In the genomic region with DNA sequence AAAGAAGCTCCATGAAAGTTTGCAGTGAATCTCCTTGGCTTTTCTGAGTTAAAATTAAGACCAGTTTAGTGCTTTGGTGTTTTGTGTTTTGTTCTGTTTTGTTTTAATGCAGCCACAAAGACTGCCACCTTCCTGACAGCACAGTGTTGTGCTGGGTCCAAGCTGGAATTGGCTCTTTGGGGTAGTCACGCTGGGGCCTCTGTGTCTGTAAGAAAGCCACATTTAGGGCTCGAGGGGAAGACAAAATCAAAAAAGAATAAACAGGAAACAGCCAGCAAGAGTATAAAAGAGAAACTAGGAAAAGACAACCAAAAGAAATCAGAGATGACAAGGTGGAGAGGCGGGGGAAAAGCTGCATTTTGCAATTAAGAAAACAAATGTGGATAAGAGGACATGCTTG, we compare ENCODE assay signal across 1 cellular context.
TF ChIP-seq lines count a peak whose summit lies in the region.

No MANE protein-coding gene starts in this region.

TF ChIP-seq in HepG2, 621 proteins besides CTCF, POLR2A, EP300 and RAD21:
- no peak for TF ChIP-seq SSRP1 (CRISPR knock-in tag; IDR thresholded peaks at IDR 0.05)
- TF ChIP-seq, protein P1, sequence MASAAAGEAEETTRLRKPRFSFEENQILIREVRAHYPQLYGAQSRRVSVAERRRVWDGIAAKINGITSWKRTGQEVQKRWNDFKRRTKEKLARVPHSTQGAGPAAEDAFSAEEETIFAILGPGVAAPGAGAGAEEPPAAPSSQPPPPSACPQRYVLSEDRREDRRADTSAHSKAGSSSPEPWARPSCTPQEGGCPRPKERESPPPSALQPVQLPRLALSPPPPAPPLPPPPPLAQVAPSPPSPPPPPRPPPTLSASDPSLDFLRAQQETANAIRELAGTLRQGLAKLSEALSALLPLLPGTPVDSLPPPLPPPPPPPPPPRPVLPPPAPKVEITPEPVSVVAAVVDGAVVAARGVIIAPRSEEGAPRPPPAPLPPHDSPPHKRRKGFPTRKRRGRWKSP (CRISPR knock-in tag; IDR thresholded peaks at IDR 0.05) = no peak
- TF ChIP-seq, protein P2, sequence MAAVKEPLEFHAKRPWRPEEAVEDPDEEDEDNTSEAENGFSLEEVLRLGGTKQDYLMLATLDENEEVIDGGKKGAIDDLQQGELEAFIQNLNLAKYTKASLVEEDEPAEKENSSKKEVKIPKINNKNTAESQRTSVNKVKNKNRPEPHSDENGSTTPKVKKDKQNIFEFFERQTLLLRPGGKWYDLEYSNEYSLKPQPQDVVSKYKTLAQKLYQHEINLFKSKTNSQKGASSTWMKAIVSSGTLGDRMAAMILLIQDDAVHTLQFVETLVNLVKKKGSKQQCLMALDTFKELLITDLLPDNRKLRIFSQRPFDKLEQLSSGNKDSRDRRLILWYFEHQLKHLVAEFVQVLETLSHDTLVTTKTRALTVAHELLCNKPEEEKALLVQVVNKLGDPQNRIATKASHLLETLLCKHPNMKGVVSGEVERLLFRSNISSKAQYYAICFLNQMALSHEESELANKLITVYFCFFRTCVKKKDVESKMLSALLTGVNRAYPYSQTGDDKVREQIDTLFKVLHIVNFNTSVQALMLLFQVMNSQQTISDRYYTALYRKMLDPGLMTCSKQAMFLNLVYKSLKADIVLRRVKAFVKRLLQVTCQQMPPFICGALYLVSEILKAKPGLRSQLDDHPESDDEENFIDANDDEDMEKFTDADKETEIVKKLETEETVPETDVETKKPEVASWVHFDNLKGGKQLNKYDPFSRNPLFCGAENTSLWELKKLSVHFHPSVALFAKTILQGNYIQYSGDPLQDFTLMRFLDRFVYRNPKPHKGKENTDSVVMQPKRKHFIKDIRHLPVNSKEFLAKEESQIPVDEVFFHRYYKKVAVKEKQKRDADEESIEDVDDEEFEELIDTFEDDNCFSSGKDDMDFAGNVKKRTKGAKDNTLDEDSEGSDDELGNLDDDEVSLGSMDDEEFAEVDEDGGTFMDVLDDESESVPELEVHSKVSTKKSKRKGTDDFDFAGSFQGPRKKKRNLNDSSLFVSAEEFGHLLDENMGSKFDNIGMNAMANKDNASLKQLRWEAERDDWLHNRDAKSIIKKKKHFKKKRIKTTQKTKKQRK (IDR thresholded peaks at IDR 0.05; ENCODE audit: low read length) = no peak
- TF ChIP-seq, protein P3, sequence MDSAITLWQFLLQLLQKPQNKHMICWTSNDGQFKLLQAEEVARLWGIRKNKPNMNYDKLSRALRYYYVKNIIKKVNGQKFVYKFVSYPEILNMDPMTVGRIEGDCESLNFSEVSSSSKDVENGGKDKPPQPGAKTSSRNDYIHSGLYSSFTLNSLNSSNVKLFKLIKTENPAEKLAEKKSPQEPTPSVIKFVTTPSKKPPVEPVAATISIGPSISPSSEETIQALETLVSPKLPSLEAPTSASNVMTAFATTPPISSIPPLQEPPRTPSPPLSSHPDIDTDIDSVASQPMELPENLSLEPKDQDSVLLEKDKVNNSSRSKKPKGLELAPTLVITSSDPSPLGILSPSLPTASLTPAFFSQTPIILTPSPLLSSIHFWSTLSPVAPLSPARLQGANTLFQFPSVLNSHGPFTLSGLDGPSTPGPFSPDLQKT (CRISPR knock-in tag; IDR thresholded peaks at IDR 0.05; ENCODE audit: borderline replicate concordance) = no peak
- no peak for TF ChIP-seq POLR2G (IDR thresholded peaks at IDR 0.05; ENCODE audit: low read depth, low read length)
- TF ChIP-seq, protein P4, sequence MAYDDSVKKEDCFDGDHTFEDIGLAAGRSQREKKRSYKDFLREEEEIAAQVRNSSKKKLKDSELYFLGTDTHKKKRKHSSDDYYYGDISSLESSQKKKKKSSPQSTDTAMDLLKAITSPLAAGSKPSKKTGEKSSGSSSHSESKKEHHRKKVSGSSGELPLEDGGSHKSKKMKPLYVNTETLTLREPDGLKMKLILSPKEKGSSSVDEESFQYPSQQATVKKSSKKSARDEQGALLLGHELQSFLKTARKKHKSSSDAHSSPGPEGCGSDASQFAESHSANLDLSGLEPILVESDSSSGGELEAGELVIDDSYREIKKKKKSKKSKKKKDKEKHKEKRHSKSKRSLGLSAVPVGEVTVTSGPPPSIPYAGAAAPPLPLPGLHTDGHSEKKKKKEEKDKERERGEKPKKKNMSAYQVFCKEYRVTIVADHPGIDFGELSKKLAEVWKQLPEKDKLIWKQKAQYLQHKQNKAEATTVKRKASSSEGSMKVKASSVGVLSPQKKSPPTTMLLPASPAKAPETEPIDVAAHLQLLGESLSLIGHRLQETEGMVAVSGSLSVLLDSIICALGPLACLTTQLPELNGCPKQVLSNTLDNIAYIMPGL (CRISPR knock-in tag; IDR thresholded peaks at IDR 0.05; ENCODE audit: borderline replicate concordance in 1 of 2, low read depth in 1 of 2) = no peak
- no peak for TF ChIP-seq TCF7L2 (IDR thresholded peaks at IDR 0.05; ENCODE audit: low read depth, low read length)
- TF ChIP-seq, protein P5, sequence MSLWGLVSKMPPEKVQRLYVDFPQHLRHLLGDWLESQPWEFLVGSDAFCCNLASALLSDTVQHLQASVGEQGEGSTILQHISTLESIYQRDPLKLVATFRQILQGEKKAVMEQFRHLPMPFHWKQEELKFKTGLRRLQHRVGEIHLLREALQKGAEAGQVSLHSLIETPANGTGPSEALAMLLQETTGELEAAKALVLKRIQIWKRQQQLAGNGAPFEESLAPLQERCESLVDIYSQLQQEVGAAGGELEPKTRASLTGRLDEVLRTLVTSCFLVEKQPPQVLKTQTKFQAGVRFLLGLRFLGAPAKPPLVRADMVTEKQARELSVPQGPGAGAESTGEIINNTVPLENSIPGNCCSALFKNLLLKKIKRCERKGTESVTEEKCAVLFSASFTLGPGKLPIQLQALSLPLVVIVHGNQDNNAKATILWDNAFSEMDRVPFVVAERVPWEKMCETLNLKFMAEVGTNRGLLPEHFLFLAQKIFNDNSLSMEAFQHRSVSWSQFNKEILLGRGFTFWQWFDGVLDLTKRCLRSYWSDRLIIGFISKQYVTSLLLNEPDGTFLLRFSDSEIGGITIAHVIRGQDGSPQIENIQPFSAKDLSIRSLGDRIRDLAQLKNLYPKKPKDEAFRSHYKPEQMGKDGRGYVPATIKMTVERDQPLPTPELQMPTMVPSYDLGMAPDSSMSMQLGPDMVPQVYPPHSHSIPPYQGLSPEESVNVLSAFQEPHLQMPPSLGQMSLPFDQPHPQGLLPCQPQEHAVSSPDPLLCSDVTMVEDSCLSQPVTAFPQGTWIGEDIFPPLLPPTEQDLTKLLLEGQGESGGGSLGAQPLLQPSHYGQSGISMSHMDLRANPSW (CRISPR knock-in tag; IDR thresholded peaks at IDR 0.05; ENCODE audit: borderline replicate concordance) = no peak
- TF ChIP-seq, protein P6, sequence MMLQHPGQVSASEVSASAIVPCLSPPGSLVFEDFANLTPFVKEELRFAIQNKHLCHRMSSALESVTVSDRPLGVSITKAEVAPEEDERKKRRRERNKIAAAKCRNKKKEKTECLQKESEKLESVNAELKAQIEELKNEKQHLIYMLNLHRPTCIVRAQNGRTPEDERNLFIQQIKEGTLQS (CRISPR knock-in tag; IDR thresholded peaks at IDR 0.05) = no peak
- TF ChIP-seq, protein P7, sequence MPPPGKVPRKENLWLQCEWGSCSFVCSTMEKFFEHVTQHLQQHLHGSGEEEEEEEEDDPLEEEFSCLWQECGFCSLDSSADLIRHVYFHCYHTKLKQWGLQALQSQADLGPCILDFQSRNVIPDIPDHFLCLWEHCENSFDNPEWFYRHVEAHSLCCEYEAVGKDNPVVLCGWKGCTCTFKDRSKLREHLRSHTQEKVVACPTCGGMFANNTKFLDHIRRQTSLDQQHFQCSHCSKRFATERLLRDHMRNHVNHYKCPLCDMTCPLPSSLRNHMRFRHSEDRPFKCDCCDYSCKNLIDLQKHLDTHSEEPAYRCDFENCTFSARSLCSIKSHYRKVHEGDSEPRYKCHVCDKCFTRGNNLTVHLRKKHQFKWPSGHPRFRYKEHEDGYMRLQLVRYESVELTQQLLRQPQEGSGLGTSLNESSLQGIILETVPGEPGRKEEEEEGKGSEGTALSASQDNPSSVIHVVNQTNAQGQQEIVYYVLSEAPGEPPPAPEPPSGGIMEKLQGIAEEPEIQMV (CRISPR knock-in tag; IDR thresholded peaks at IDR 0.05; ENCODE audit: low read depth) = no peak
